Comparison of ENCODE assay signal across 20 cellular contexts in genomic region chr6:17396256-17396655, GRCh38.
"Had no signal": no experiment of that assay in that cellular context is flagged by ENCODE, and none has a peak within 500 bp of the region (broad histone marks: within the 10 kb centered on the region; RNA-seq: fewer than 3 reads in every experiment).

No MANE protein-coding gene starts in this region.

- H3K36me3 ChIP-seq: MG63 had no signal

- ATAC-seq: HepG2 had no signal

- H3K9me3 ChIP-seq: MG63 had no signal

- H3K4me3 ChIP-seq: MG63 had no signal

- H3K27me3 ChIP-seq: MG63 had no signal

- DNase-seq: IMR-90, Karpas-422, KG1, MG63, NCI-H1092, NCI-H1105 treated with DMSO at 0.1 percent for 48 hours, NCI-H1436, NCI-H187, NCI-H2029, NCI-H2081 treated with DMSO at 0.1 percent for 48 hours, NCI-H2171, NCI-H226, NCI-H446, NCI-H510A, NCI-H524 treated with DMSO at 0.1 percent for 48 hours, NCI-H69, NCI-H774, Right ventricle myocardium superior, RPMI8226 had no signal
